Comparison of ENCODE assay signal across 8 cellular contexts in genomic region chr7:108613147-108613948, GRCh38.
DNase-seq lines count a peak whose midpoint lies in the region; ATAC-seq and TF ChIP-seq lines count a peak whose summit lies in the region.

No MANE protein-coding gene starts in this region.

- peak; percentile 47 for TF ChIP-seq CTCF in AG09309 (IDR thresholded peaks at IDR 0.05; ENCODE audit: control insufficient read depth, insufficient read depth, low read depth, low read length, missing control alignments)

- DNase-seq in AG09309 (ENCODE audit: low read depth), result peak; percentile 4
- DNase-seq in NCI-H2107 treated with DMSO at 0.1 percent for 48 hours (lab: John Stamatoyannopoulos, UW; ENCODE audit: unreplicated experiment), result peak; percentile 44
- DNase-seq in astrocyte of the hippocampus (ENCODE audit: low read depth, low spot score), result peak; percentile 65
- DNase-seq in kidney tubule cell (ENCODE audit: low spot score), result peak; percentile 60
- DNase-seq in NCI-H187 (lab: John Stamatoyannopoulos, UW), result no peak

- H3K4me3 ChIP-seq in AG09309 (ENCODE audit: control insufficient read depth, low read depth, low read length), result no peak overlapping the region

- ATAC-seq in GM18498 (IDR thresholded peaks at IDR 0.05; ENCODE audit: unreplicated experiment) (peak; percentile 78), HG02973 (IDR thresholded peaks at IDR 0.05; ENCODE audit: unreplicated experiment) (peak; percentile 84), HG03039 (IDR thresholded peaks at IDR 0.05; ENCODE audit: unreplicated experiment) (no peak)

Comparison
In these comparisons a context has a peak if more than half of its experiments do, and no peak if none do; other contexts are left out.
1. DNase-seq: peak in AG09309 (single experiment), NCI-H2107 treated with DMSO at 0.1 percent for 48 hours (single experiment), astrocyte of the hippocampus (single experiment) and kidney tubule cell (single experiment); none in NCI-H187 (0 of 2).